8 cellular contexts compared by ENCODE assay signal in the genomic region with DNA sequence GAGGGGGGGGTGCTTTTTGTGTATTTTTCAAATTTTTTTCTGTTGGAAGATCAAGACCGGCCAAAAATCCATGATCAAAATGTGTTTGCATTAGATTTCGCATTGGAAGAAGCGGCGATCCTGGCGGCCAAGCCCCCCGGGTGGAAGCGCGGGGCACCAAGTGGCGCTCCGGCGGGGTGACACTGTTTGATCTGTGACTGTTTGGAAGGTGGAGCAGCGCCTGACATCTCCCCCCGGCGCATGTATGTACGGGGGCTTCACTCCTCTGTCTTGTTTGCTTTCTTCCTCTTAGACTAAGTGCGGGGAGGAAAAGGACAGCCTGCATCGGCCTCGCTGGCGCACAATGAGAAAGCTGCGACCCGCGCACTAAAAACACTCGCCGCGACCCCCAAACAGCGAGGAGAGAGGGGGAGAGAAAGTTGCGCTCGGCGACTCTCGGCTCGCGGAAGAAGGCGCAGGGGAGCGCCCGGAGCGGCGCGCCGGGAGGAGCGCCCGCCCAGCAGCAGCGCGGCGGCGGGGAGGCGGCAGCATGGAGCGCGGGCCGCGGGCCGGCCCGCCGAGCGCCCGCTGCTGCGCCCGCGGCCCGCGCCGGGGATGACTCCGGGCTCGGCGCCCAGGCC. TPM values are rescaled to one million over a fixed set of nuclear protein-coding genes. Genes with fewer than 3 reads are reported as not detected.
A peak's percentile ranks its signal among the peaks of the same experiment; 100 is the strongest.
DNase-seq lines count a peak whose midpoint lies in the region; ATAC-seq and TF ChIP-seq lines count a peak whose summit lies in the region.

No MANE protein-coding gene starts in this region.

- H3K9me3 ChIP-seq in HEK293 (ENCODE audit: control insufficient read depth, insufficient read depth, low read depth, low read length): no peaks in the 10 kb centered on the region

- H3K27ac ChIP-seq in HEK293 (ENCODE audit: extremely low read depth, low read depth, low read length): peak overlapping the region; percentile 99; the same call in 1 of the 2 replicates

- H3K36me3 ChIP-seq in HEK293 (ENCODE audit: control insufficient read depth in 2 of 2, insufficient read depth in 1 of 2, low read length in 2 of 2): no peaks in the 10 kb centered on the region

- peak; percentile 18; the same call in 1 of the 2 replicates for TF ChIP-seq CTCF in HEK293 (tag by site-specific recombination; IDR thresholded peaks at IDR 0.05)
- no peak for TF ChIP-seq CTCF in nephron (IDR thresholded peaks at IDR 0.05; ENCODE audit: unreplicated experiment in 3 of 3)

- H3K4me1 ChIP-seq in HEK293 (ENCODE audit: control insufficient read depth, insufficient read depth, low read length): peaks cover 39% of the 10 kb centered on the region

- peaks cover 26% of the 10 kb centered on the region for H3K36me3 Mint-ChIP-seq in T-helper 2 cell treated with Interferon-gamma antibody and Interleukin-4, amounts not matched to agents 5 μg/mL and 100 μg/mL, for 36 hours (ENCODE audit: low read depth)
- peaks cover 7% of the 10 kb centered on the region for H3K36me3 Mint-ChIP-seq in nephron (ENCODE audit: low read depth)

- no peaks in the 10 kb centered on the region for H3K9me3 Mint-ChIP-seq in T-helper 2 cell treated with Interferon-gamma antibody and Interleukin-4, amounts not matched to agents 5 μg/mL and 100 μg/mL, for 36 hours
- H3K9me3 Mint-ChIP-seq in nephron: no peaks in the 10 kb centered on the region

- ATAC-seq in HG02981 (IDR thresholded peaks at IDR 0.05; ENCODE audit: unreplicated experiment): no peak

- peak overlapping the region; percentile 91 for H3K4me3 ChIP-seq in HEK293 (ENCODE audit: low read depth, low read length)

- peaks cover 16% of the 10 kb centered on the region for H3K27me3 Mint-ChIP-seq in T-helper 2 cell treated with Interferon-gamma antibody and Interleukin-4, amounts not matched to agents 5 μg/mL and 100 μg/mL, for 36 hours (ENCODE audit: low read depth)
- no peaks in the 10 kb centered on the region for H3K27me3 Mint-ChIP-seq in nephron (ENCODE audit: low read depth)

- peaks cover 46% of the 10 kb centered on the region for H3K4me1 Mint-ChIP-seq in T-helper 2 cell treated with Interferon-gamma antibody and Interleukin-4, amounts not matched to agents 5 μg/mL and 100 μg/mL, for 36 hours (ENCODE audit: low read depth)
- H3K4me1 Mint-ChIP-seq in nephron: peaks cover 61% of the 10 kb centered on the region

- intact Hi-C loops in posterior vena cava (cut with DNase I): loop anchor here in 1 of 2 donors (2.0 kb wide), 1 partner anchor 38 kb away; no protein-coding TSS in a partner anchor

- DNase-seq in CD1c-positive myeloid dendritic cell (ENCODE audit: extremely low spot score) (peak; percentile 36), posterior vena cava (ENCODE audit: low spot score) (no peak), NCI-H1436 (lab: John Stamatoyannopoulos, UW) (no peak)
- no peak for DNase-seq in T-helper 2 cell treated with Interferon-gamma antibody and Interleukin-4, amounts not matched to agents 5 μg/mL and 100 μg/mL, for 36 hours (ENCODE audit: low spot score)
- DNase-seq in effector CD8-positive, alpha-beta T cell (lab: John Stamatoyannopoulos, UW): peak; percentile 8

- peak overlapping the region; percentile 97 for H3K27ac Mint-ChIP-seq in T-helper 2 cell treated with Interferon-gamma antibody and Interleukin-4, amounts not matched to agents 5 μg/mL and 100 μg/mL, for 36 hours
- peak overlapping the region; percentile 98 to 99 (median 98) for H3K27ac Mint-ChIP-seq in nephron

- CTCF ChIA-PET in HEK293 (lab: Yijun Ruan, JAX): interaction anchor here (0.8 to 1.2 kb wide), 2 partner anchors 33 to 103 kb away, joined by 3 to 4 read pairs; no protein-coding TSS in a partner anchor

- peak overlapping the region; percentile 98 for H3K4me3 Mint-ChIP-seq in T-helper 2 cell treated with Interferon-gamma antibody and Interleukin-4, amounts not matched to agents 5 μg/mL and 100 μg/mL, for 36 hours
- H3K4me3 Mint-ChIP-seq in nephron: peak overlapping the region; percentile 98 to 99 (median 99)

- POLR2A ChIA-PET in HEK293 (lab: Yijun Ruan, JAX): interaction anchor here (0.6 to 1.0 kb wide), 5 partner anchors 12 to 359 kb away, joined by 4 to 12 read pairs (median 5); no protein-coding TSS in a partner anchor

TF ChIP-seq in HEK293, 187 proteins besides CTCF, POLR2A, EP300 and RAD21:
- TF ChIP-seq ZNF335 (tag by site-specific recombination; conservative IDR thresholded peaks at IDR 0.05) (peak; percentile 63; the same call in 1 of the 2 replicates), AEBP2 (tag by site-specific recombination; IDR thresholded peaks at IDR 0.05; ENCODE audit: borderline replicate concordance) (no peak), PATZ1 (tag by site-specific recombination; IDR thresholded peaks at IDR 0.05) (peak; percentile 56), ZNF341 (tag by site-specific recombination; IDR thresholded peaks at IDR 0.05; ENCODE audit: low read depth) (peak; percentile 75), ZBTB8A (tag by site-specific recombination; IDR thresholded peaks at IDR 0.05) (0 out of 2 replicates have a peak, but pooled peaks have one; percentile 9), HOXA7 (CRISPR knock-in tag; IDR thresholded peaks at IDR 0.05; ENCODE audit: borderline replicate concordance) (no peak), GLIS2 (tag by site-specific recombination; IDR thresholded peaks at IDR 0.05) (peak; percentile 71), ZBTB26 (tag by site-specific recombination; optimal IDR thresholded peaks at IDR 0.05) (peak; percentile 40), ZIC2 (tag by site-specific recombination; IDR thresholded peaks at IDR 0.05) (0 out of 2 replicates have a peak, but pooled peaks have one; percentile 24)
- TF ChIP-seq, protein P1, sequence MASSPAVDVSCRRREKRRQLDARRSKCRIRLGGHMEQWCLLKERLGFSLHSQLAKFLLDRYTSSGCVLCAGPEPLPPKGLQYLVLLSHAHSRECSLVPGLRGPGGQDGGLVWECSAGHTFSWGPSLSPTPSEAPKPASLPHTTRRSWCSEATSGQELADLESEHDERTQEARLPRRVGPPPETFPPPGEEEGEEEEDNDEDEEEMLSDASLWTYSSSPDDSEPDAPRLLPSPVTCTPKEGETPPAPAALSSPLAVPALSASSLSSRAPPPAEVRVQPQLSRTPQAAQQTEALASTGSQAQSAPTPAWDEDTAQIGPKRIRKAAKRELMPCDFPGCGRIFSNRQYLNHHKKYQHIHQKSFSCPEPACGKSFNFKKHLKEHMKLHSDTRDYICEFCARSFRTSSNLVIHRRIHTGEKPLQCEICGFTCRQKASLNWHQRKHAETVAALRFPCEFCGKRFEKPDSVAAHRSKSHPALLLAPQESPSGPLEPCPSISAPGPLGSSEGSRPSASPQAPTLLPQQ (tag by site-specific recombination; IDR thresholded peaks at IDR 0.05): no peak
TF ChIP-seq in HEK293: peak in this region for 7.

RNA-seq across cellular contexts. Expression of gene TSHZ1, which starts 0.5 kb away (rescaled TPM):
- 10 to 100 TPM; 18.5 to 19.0 TPM for total RNA-seq in posterior vena cava

RNA-seq across cellular contexts. Expression of gene PTGR3, which starts 2.2 kb away (rescaled TPM):
- 10 to 100 TPM; 13.7 to 15.8 TPM for total RNA-seq in posterior vena cava

Comparison
In these comparisons a context has a peak if more than half of its experiments do, and no peak if none do; other contexts are left out.
1. DNase-seq: peak in CD1c-positive myeloid dendritic cell (single experiment) and effector CD8-positive, alpha-beta T cell (single experiment); none in T-helper 2 cell treated with Interferon-gamma antibody and Interleukin-4, amounts not matched to agents 5 μg/mL and 100 μg/mL, for 36 hours (single experiment), posterior vena cava (single experiment) and NCI-H1436 (single experiment).